ENCODE assay signal across 8 cellular contexts in genomic region chr6:99334526-99335127, GRCh38. TPM values are rescaled to one million over a fixed set of nuclear protein-coding genes. Genes with fewer than 3 reads are reported as not detected.
DNase-seq lines count a peak whose midpoint lies in the region; ATAC-seq and TF ChIP-seq lines count a peak whose summit lies in the region.

No MANE protein-coding gene starts in this region.

- peak; percentile 65 for ATAC-seq in activated CD8-positive, alpha-beta memory T cell treated with anti-CD3 and anti-CD28 coated beads, Interleukin-2, amount 10 ng/mL, durations not matched to agents 7 days and 5 days
- ATAC-seq in GM21423 (IDR thresholded peaks at IDR 0.05; ENCODE audit: unreplicated experiment) = peak; percentile 38
- peak; percentile 83 for ATAC-seq in RWPE2 (ENCODE audit: low read depth)

- DNase-seq in activated CD8-positive, alpha-beta memory T cell treated with anti-CD3 and anti-CD28 coated beads, Interleukin-2, amount 10 ng/mL, durations not matched to agents 7 days and 5 days = peak; percentile 58
- no peak for DNase-seq in activated CD8-positive, alpha-beta memory T cell treated with anti-CD3 and anti-CD28 coated beads for 24 hours
- DNase-seq in HuH-7 (ENCODE audit: low spot score) (peak; percentile 40), RWPE2 (ENCODE audit: low spot score) (no peak)
- DNase-seq in effector memory CD4-positive, alpha-beta T cell = no peak

- no peaks in the 10 kb centered on the region for H3K27me3 ChIP-seq in RWPE2 (ENCODE audit: insufficient read depth, poor library complexity, severe bottlenecking)
- H3K27me3 ChIP-seq in esophagus (ENCODE audit: control insufficient read depth in 1 of 2, insufficient read depth in 2 of 2, low read length in 2 of 2) = no peaks in the 10 kb centered on the region
- no peaks in the 10 kb centered on the region for H3K27me3 ChIP-seq in parathyroid adenoma (ENCODE audit: control insufficient read depth, insufficient read depth, low read length)
- H3K27me3 ChIP-seq in effector memory CD4-positive, alpha-beta T cell (replicated peaks; ENCODE audit: control insufficient read depth, insufficient read depth, low read length, poor library complexity, severe bottlenecking) = peaks cover 7% of the 10 kb centered on the region

- H2AFZ ChIP-seq in parathyroid adenoma = peak overlapping the region; percentile 3

- H3K36me3 Mint-ChIP-seq in activated CD8-positive, alpha-beta memory T cell treated with anti-CD3 and anti-CD28 coated beads, Interleukin-2, amount 10 ng/mL, durations not matched to agents 7 days and 5 days = no peaks in the 10 kb centered on the region

- H3K9me3 Mint-ChIP-seq in activated CD8-positive, alpha-beta memory T cell treated with anti-CD3 and anti-CD28 coated beads, Interleukin-2, amount 10 ng/mL, durations not matched to agents 7 days and 5 days (ENCODE audit: low read depth) = no peaks in the 10 kb centered on the region

- no peak overlapping the region for H3K9ac ChIP-seq in parathyroid adenoma

- H3K27ac ChIP-seq in RWPE2 (ENCODE audit: poor library complexity, severe bottlenecking) (no peak overlapping the region), esophagus (ENCODE audit: low read depth in 2 of 2, low read length in 1 of 2) (peak overlapping the region; percentile 17 to 66), parathyroid adenoma (no peak overlapping the region)
- no peak overlapping the region for H3K27ac ChIP-seq in effector memory CD4-positive, alpha-beta T cell (ENCODE audit: insufficient read depth, low read length, poor library complexity, severe bottlenecking)

- TF ChIP-seq CTCF in RWPE2 (IDR thresholded peaks at IDR 0.05; ENCODE audit: poor library complexity, severe bottlenecking) (peak; percentile 80), parathyroid adenoma (IDR thresholded peaks at IDR 0.05) (peak; percentile 75)

- H3K27ac Mint-ChIP-seq in activated CD8-positive, alpha-beta memory T cell treated with anti-CD3 and anti-CD28 coated beads, Interleukin-2, amount 10 ng/mL, durations not matched to agents 7 days and 5 days = no peak overlapping the region

- H3K36me3 ChIP-seq in RWPE2 (ENCODE audit: low read depth) (no peaks in the 10 kb centered on the region), esophagus (ENCODE audit: control insufficient read depth in 2 of 2, insufficient read depth in 2 of 2, low read length in 1 of 2) (no peaks in the 10 kb centered on the region), parathyroid adenoma (ENCODE audit: control insufficient read depth, insufficient read depth, low read length) (no peaks in the 10 kb centered on the region)
- H3K36me3 ChIP-seq in effector memory CD4-positive, alpha-beta T cell (ENCODE audit: control insufficient read depth, insufficient read depth, low read length) = no peaks in the 10 kb centered on the region

- H3K4me3 ChIP-seq in RWPE2 (ENCODE audit: severe bottlenecking) = no peak overlapping the region
- no peak overlapping the region for H3K4me3 ChIP-seq in esophagus (ENCODE audit: low read depth in 1 of 2, low read length in 2 of 2)
- no peak overlapping the region for H3K4me3 ChIP-seq in parathyroid adenoma (ENCODE audit: low read depth, low read length)
- no peak overlapping the region for H3K4me3 ChIP-seq in effector memory CD4-positive, alpha-beta T cell (ENCODE audit: insufficient read depth, low read depth, low read length, poor library complexity, severe bottlenecking)

- 29 to 33% methylated on average over 2 of the region's 2 CpGs for WGBS in esophagus, 2 donors

- CTCF ChIA-PET in activated CD8-positive, alpha-beta memory T cell treated with anti-CD3 and anti-CD28 coated beads, Interleukin-2, amount 10 ng/mL, durations not matched to agents 7 days and 5 days (lab: Charles Lee) = interaction anchor here (0.7 to 1.4 kb wide), 12 partner anchors 9 to 111 kb away, joined by 3 to 6 read pairs (median 4); partner anchors contain the start of gene PNISR

- peaks cover 35% of the 10 kb centered on the region for H3K27me3 Mint-ChIP-seq in activated CD8-positive, alpha-beta memory T cell treated with anti-CD3 and anti-CD28 coated beads, Interleukin-2, amount 10 ng/mL, durations not matched to agents 7 days and 5 days

- H3K4me3 Mint-ChIP-seq in activated CD8-positive, alpha-beta memory T cell treated with anti-CD3 and anti-CD28 coated beads, Interleukin-2, amount 10 ng/mL, durations not matched to agents 7 days and 5 days = no peak overlapping the region

- peaks cover 4% of the 10 kb centered on the region for H3K4me1 Mint-ChIP-seq in activated CD8-positive, alpha-beta memory T cell treated with anti-CD3 and anti-CD28 coated beads, Interleukin-2, amount 10 ng/mL, durations not matched to agents 7 days and 5 days

- no peaks in the 10 kb centered on the region for H3K79me2 ChIP-seq in parathyroid adenoma

- H3K4me1 ChIP-seq in RWPE2 (ENCODE audit: insufficient read depth, poor library complexity, severe bottlenecking) (no peaks in the 10 kb centered on the region), esophagus (ENCODE audit: control insufficient read depth in 2 of 2, insufficient read depth in 2 of 2, low read length in 1 of 2) (peaks cover 0 to 5% of the 10 kb centered on the region in 2 donors), parathyroid adenoma (no peaks in the 10 kb centered on the region)
- H3K4me1 ChIP-seq in effector memory CD4-positive, alpha-beta T cell (ENCODE audit: control insufficient read depth, insufficient read depth, low read length, poor library complexity, severe bottlenecking) = no peaks in the 10 kb centered on the region

- no peaks in the 10 kb centered on the region for H3K9me3 ChIP-seq in RWPE2 (ENCODE audit: severe bottlenecking)
- no peaks in the 10 kb centered on the region for H3K9me3 ChIP-seq in esophagus (ENCODE audit: control insufficient read depth in 2 of 2, insufficient read depth in 1 of 2, low read depth in 1 of 2, low read length in 1 of 2)
- H3K9me3 ChIP-seq in parathyroid adenoma (ENCODE audit: control insufficient read depth, low read length) = no peaks in the 10 kb centered on the region
- H3K9me3 ChIP-seq in effector memory CD4-positive, alpha-beta T cell (ENCODE audit: control insufficient read depth, low read length) = no peaks in the 10 kb centered on the region

- H3K4me2 ChIP-seq in parathyroid adenoma (ENCODE audit: low read length) = no peak overlapping the region

RNA-seq across cellular contexts. Expression of gene FAXC, which starts 14.8 kb away (rescaled TPM):
- under 1 TPM in 1 of 2 experiments, not detected in 1; 0.30 TPM for total RNA-seq in activated CD8-positive, alpha-beta memory T cell treated with anti-CD3 and anti-CD28 coated beads, Interleukin-2, amount 10 ng/mL, durations not matched to agents 7 days and 5 days
- polyA plus RNA-seq in esophagus = 1 to 10 TPM; 3.5 to 4.8 TPM

RNA-seq across cellular contexts. Expression of gene COQ3, which starts 59.4 kb away (rescaled TPM):
- 10 to 100 TPM; 10.6 to 12.2 TPM for total RNA-seq in activated CD8-positive, alpha-beta memory T cell treated with anti-CD3 and anti-CD28 coated beads, Interleukin-2, amount 10 ng/mL, durations not matched to agents 7 days and 5 days
- polyA plus RNA-seq in esophagus = 10 to 100 TPM in 1 of 2 donors, 1 to 10 TPM in 1; 9.5 to 12.8 TPM

Comparison
In these comparisons a context has a peak if more than half of its experiments do, and no peak if none do; other contexts are left out.
1. DNase-seq: peak in activated CD8-positive, alpha-beta memory T cell treated with anti-CD3 and anti-CD28 coated beads, Interleukin-2, amount 10 ng/mL, durations not matched to agents 7 days and 5 days (single experiment) and HuH-7 (single experiment); none in activated CD8-positive, alpha-beta memory T cell treated with anti-CD3 and anti-CD28 coated beads for 24 hours (single experiment), RWPE2 (single experiment) and effector memory CD4-positive, alpha-beta T cell (0 of 3).
2. H3K27ac ChIP-seq: peak in esophagus (2 of 2); none in RWPE2 (single experiment), parathyroid adenoma (single experiment) and effector memory CD4-positive, alpha-beta T cell (single experiment).
3. Peak in every context shown above with its lines, with median percentiles within 50 percentile points of each other: ATAC-seq.